ENCODE assay signal across 17 cellular contexts in the genomic region with DNA sequence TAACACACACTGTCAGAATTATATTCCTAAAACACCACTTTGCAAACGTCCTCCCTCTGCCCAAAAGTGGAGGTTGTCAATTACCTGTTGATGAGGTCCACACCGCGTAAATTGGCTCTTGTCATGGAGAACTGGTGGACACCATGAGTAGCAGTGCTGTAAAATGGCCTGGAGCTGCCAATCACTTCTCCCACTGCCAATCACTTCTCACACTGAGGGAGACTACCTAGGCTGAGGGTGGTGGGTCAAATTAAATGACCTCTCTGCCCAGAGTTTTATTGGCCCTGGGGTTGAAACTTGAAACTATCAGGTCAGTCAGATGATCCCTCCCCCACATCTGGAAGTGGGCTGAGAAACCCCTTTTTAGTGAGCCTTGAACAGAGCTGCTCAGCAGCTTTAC.
"Had no signal": no experiment of that assay in that cellular context is flagged by ENCODE, and none has a peak within 500 bp of the region (broad histone marks: within the 10 kb centered on the region; RNA-seq: fewer than 3 reads in every experiment).

No MANE protein-coding gene starts in this region.

- H3K36me3 ChIP-seq: esophagus muscularis mucosa, prostate gland, spleen, stomach, thoracic aorta had no signal

- H3K27ac ChIP-seq: esophagus muscularis mucosa, prostate gland, spleen, stomach, thoracic aorta had no signal

- H3K9me3 ChIP-seq: esophagus muscularis mucosa, prostate gland, spleen, stomach, thoracic aorta had no signal

- ATAC-seq: activated CD8-positive, alpha-beta T cell treated with anti-CD3 and anti-CD28 coated beads for 36 hours; activated naive CD4-positive, alpha-beta T cell treated with anti-CD3 and anti-CD28 coated beads, Interleukin-2, amount 50 U/mL, for 72 hours; right cardiac atrium had no signal

- H3K4me1 ChIP-seq: prostate gland had no signal

- H3K36me3 Mint-ChIP-seq: activated naive CD4-positive, alpha-beta T cell treated with anti-CD3 and anti-CD28 coated beads, Interleukin-2, amount 50 U/mL, for 72 hours; mesothelial cell of epicardium had no signal

- H3K4me1 Mint-ChIP-seq: activated B cell treated with CpG ODN at 0.5 μM for 24 hours had no signal

- H3K9me3 Mint-ChIP-seq: activated B cell treated with CpG ODN at 0.5 μM for 24 hours; activated CD8-positive, alpha-beta T cell treated with anti-CD3 and anti-CD28 coated beads for 36 hours; activated naive CD4-positive, alpha-beta T cell treated with anti-CD3 and anti-CD28 coated beads, Interleukin-2, amount 50 U/mL, for 72 hours; mesothelial cell of epicardium; neural crest cell; T-helper 1 cell treated with Interleukin-12 subunit alpha and Interleukin-12 subunit beta and Interleukin-4 antibody, amounts not matched to agents 30 μg/mL and 1 μg/mL, for 36 hours had no signal

- H3K4me3 Mint-ChIP-seq: activated B cell treated with CpG ODN at 0.5 μM for 24 hours; activated CD8-positive, alpha-beta T cell treated with anti-CD3 and anti-CD28 coated beads for 36 hours; mesothelial cell of epicardium; neural crest cell; T-helper 1 cell treated with Interleukin-12 subunit alpha and Interleukin-12 subunit beta and Interleukin-4 antibody, amounts not matched to agents 30 μg/mL and 1 μg/mL, for 36 hours had no signal

- H3K27me3 ChIP-seq: esophagus muscularis mucosa, spleen, stomach had no signal

- H3K4me3 ChIP-seq: esophagus muscularis mucosa, prostate gland, spleen, stomach, thoracic aorta had no signal

- DNase-seq: activated B cell treated with CpG ODN at 0.5 μM for 24 hours; activated CD4-positive, alpha-beta T cell treated with anti-CD3 and anti-CD28 coated beads for 48 hours; activated CD8-positive, alpha-beta T cell treated with anti-CD3 and anti-CD28 coated beads for 36 hours; activated effector memory CD4-positive, alpha-beta T cell treated with anti-CD3 and anti-CD28 coated beads, Interleukin-2, amount 50 U/mL, for 16 hours; activated T-cell treated with anti-CD3 and anti-CD28 coated beads, Interleukin-2, amount 50 U/mL, for 48 hours; hypothalamus; kidney glomerular epithelial cell; right cardiac atrium; stomach had no signal

- H3K27ac Mint-ChIP-seq: activated B cell treated with CpG ODN at 0.5 μM for 24 hours; activated CD8-positive, alpha-beta T cell treated with anti-CD3 and anti-CD28 coated beads for 36 hours; activated naive CD4-positive, alpha-beta T cell treated with anti-CD3 and anti-CD28 coated beads, Interleukin-2, amount 50 U/mL, for 72 hours; mesothelial cell of epicardium; T-helper 1 cell treated with Interleukin-12 subunit alpha and Interleukin-12 subunit beta and Interleukin-4 antibody, amounts not matched to agents 30 μg/mL and 1 μg/mL, for 36 hours had no signal
